ENCODE assay signal across 4 cellular contexts in the genomic region with DNA sequence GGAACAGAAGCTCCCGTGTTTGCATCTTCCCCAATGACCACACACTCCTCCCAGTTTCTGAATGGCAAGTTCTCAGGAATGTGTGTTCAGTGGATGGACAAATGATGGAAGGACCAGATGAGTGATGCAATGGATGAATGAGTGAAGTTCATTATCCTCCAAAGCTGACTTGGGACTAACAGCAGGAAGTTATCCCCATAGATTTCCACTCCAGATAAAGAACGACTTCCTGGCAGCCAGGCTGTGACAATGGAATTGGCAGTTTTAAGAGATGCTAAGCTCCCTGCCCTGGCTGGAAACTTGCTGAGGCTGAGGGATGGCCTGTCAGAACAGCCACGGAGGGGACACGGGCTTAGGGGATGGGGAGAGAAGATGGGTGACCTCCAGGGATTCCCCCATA.
"Had no signal": no experiment of that assay in that cellular context is flagged by ENCODE, and none has a peak within 500 bp of the region (broad histone marks: within the 10 kb centered on the region; RNA-seq: fewer than 3 reads in every experiment).

No MANE protein-coding gene starts in this region.

- H3K27ac Mint-ChIP-seq: GM23338, H9 had no signal

- H3K4me3 Mint-ChIP-seq: GM23338, H9 had no signal

- DNase-seq: H9, HCEC 1CT, IMR-90 had no signal

- H3K9me3 Mint-ChIP-seq: H9 had no signal

- H3K4me3 ChIP-seq: GM23338 had no signal

- H3K4me1 Mint-ChIP-seq: GM23338 had no signal
